17 cellular contexts compared by ENCODE assay signal in genomic region chrX:97402903-97403302, GRCh38.
"Had no signal": no experiment of that assay in that cellular context is flagged by ENCODE, and none has a peak within 500 bp of the region (broad histone marks: within the 10 kb centered on the region; RNA-seq: fewer than 3 reads in every experiment).

No MANE protein-coding gene starts in this region.

- H3K36me3 Mint-ChIP-seq: activated naive CD4-positive, alpha-beta T cell treated with anti-CD3 and anti-CD28 coated beads, Interleukin-2, amount 10 ng/mL, durations not matched to agents 7 days and 5 days; natural killer cell had no signal

- H3K4me3 ChIP-seq: ascending aorta, breast epithelium, coronary artery, lower lobe of right lung, sigmoid colon, spleen, stomach, vagina had no signal

- H3K36me3 ChIP-seq: ascending aorta, breast epithelium, lower lobe of right lung, neutrophil, sigmoid colon, spleen, stomach, vagina, WERI-Rb-1 had no signal

- H3K9me3 ChIP-seq: ascending aorta, breast epithelium, lower lobe of right lung, neutrophil, sigmoid colon, spleen, stomach, vagina had no signal

- H3K27me3 Mint-ChIP-seq: activated CD4-positive, alpha-beta T cell treated with anti-CD3 and anti-CD28 coated beads, Interleukin-2, amount 10 ng/mL, durations not matched to agents 7 days and 5 days; activated naive CD4-positive, alpha-beta T cell treated with anti-CD3 and anti-CD28 coated beads, Interleukin-2, amount 10 ng/mL, durations not matched to agents 7 days and 5 days had no signal

- H3K4me3 Mint-ChIP-seq: activated CD4-positive, alpha-beta T cell treated with anti-CD3 and anti-CD28 coated beads, Interleukin-2, amount 10 ng/mL, durations not matched to agents 7 days and 5 days; activated naive CD4-positive, alpha-beta T cell treated with anti-CD3 and anti-CD28 coated beads, Interleukin-2, amount 10 ng/mL, durations not matched to agents 7 days and 5 days; natural killer cell had no signal

- ATAC-seq: foreskin keratinocyte, left colon, lower lobe of right lung, natural killer cell had no signal

- DNase-seq: activated CD4-positive, alpha-beta T cell treated with anti-CD3 and anti-CD28 coated beads, Interleukin-2, amount 10 ng/mL, durations not matched to agents 7 days and 5 days; activated effector memory CD4-positive, alpha-beta T cell treated with Interleukin-2 at 50 U/mL for 16 hours; activated naive CD4-positive, alpha-beta T cell treated with anti-CD3 and anti-CD28 coated beads, Interleukin-2, amount 10 ng/mL, durations not matched to agents 7 days and 5 days; foreskin keratinocyte; islet precursor cell; left colon; lower lobe of right lung; natural killer cell; sigmoid colon; spleen; stomach; WERI-Rb-1 had no signal

- H3K27ac ChIP-seq: ascending aorta, breast epithelium, coronary artery, foreskin keratinocyte, lower lobe of right lung, neutrophil, sigmoid colon, spleen, stomach, vagina, WERI-Rb-1 had no signal

- H3K9me3 Mint-ChIP-seq: activated CD4-positive, alpha-beta T cell treated with anti-CD3 and anti-CD28 coated beads, Interleukin-2, amount 10 ng/mL, durations not matched to agents 7 days and 5 days; activated naive CD4-positive, alpha-beta T cell treated with anti-CD3 and anti-CD28 coated beads, Interleukin-2, amount 10 ng/mL, durations not matched to agents 7 days and 5 days; natural killer cell had no signal

- H3K27ac Mint-ChIP-seq: activated CD4-positive, alpha-beta T cell treated with anti-CD3 and anti-CD28 coated beads, Interleukin-2, amount 10 ng/mL, durations not matched to agents 7 days and 5 days; activated naive CD4-positive, alpha-beta T cell treated with anti-CD3 and anti-CD28 coated beads, Interleukin-2, amount 10 ng/mL, durations not matched to agents 7 days and 5 days; natural killer cell had no signal

- H3K4me1 ChIP-seq: ascending aorta, breast epithelium, foreskin keratinocyte, lower lobe of right lung, spleen, stomach, vagina had no signal

- H3K27me3 ChIP-seq: ascending aorta, foreskin keratinocyte, neutrophil, sigmoid colon, spleen, vagina had no signal
